Comparison of ENCODE assay signal across 8 cellular contexts in genomic region chr19:2722541-2723344, GRCh38. TPM values are rescaled to one million over a fixed set of nuclear protein-coding genes. Genes with fewer than 3 reads are reported as not detected.
DNase-seq lines count a peak whose midpoint lies in the region; ATAC-seq and TF ChIP-seq lines count a peak whose summit lies in the region.
"Had no signal": no experiment of that assay in that cellular context is flagged by ENCODE, and none has a peak within 500 bp of the region (broad histone marks: within the 10 kb centered on the region; RNA-seq: fewer than 3 reads in every experiment).

No MANE protein-coding gene starts in this region.

- peak overlapping the region in 2 of 4 donors; percentile 10 to 14 for H3K27ac ChIP-seq in transverse colon

- peak overlapping the region in 1 of 2 donors; percentile 49 for H3K4me3 Mint-ChIP-seq in effector memory CD8-positive, alpha-beta T cell

- peaks cover 0 to 4% of the 10 kb centered on the region in 2 donors for H3K4me1 Mint-ChIP-seq in effector memory CD8-positive, alpha-beta T cell (ENCODE audit: low read depth in 2 of 2)

- peaks cover 9 to 28% (median 19%) of the 10 kb centered on the region in 4 donors for H3K4me1 ChIP-seq in transverse colon

- no peak for TF ChIP-seq EP300 in transverse colon (IDR thresholded peaks at IDR 0.05; ENCODE audit: low read depth)

- intact Hi-C loops in left colon (cut with DNase I, micrococcal nuclease) (no loop called here), transverse colon (cut with DNase I; ENCODE audit: low total_unique reads) (no loop called here)

- H3K36me3 Mint-ChIP-seq in effector memory CD8-positive, alpha-beta T cell (ENCODE audit: insufficient read depth): no peaks in the 10 kb centered on the region

- DNase-seq in MG63: peak; percentile 89
- peak; percentile 29 for DNase-seq in brain pericyte (ENCODE audit: low read depth, low spot score)
- peak; percentile 39 to 45 for DNase-seq in left colon
- peak; percentile 35 for DNase-seq in transverse colon
- no peak for DNase-seq in HuH-7 (ENCODE audit: low spot score)
- DNase-seq in effector memory CD8-positive, alpha-beta T cell: no peak
- DNase-seq in Kasumi-1 (lab: John Stamatoyannopoulos, UW): no peak
- DNase-seq: NCI-H1092 treated with DMSO at 0.1 percent for 48 hours had no signal

- WGBS in transverse colon (ENCODE audit: low coverage in 1 of 2), 2 donors: 30% methylated on average over 28 of the region's 28 CpGs; no CpG with 5 or more reads in 1 of the 2 donors

- H3K27me3 ChIP-seq in MG63 (no peaks in the 10 kb centered on the region), transverse colon (peaks cover 91% of the 10 kb centered on the region)

- no peak overlapping the region for H3K27ac Mint-ChIP-seq in effector memory CD8-positive, alpha-beta T cell

- in situ Hi-C loops in transverse colon (cut with MboI; ENCODE audit: low pct_ligation_motif_present in 1 of 4, low pct_unique_long_range_greater_than_20kb in 1 of 4, low sequenced_read_pairs in 3 of 4): no loop called here

- peak; percentile 68 for ATAC-seq in left colon
- no peak for ATAC-seq in effector memory CD8-positive, alpha-beta T cell (replicated peaks)

- TF ChIP-seq POLR2A in transverse colon (IDR thresholded peaks at IDR 0.05): no peak

- no peaks in the 10 kb centered on the region for H3K36me3 ChIP-seq in MG63
- no peaks in the 10 kb centered on the region for H3K36me3 ChIP-seq in transverse colon

- no peak for TF ChIP-seq CTCF in transverse colon (IDR thresholded peaks at IDR 0.05)

- H3K9me3 ChIP-seq in MG63: no peaks in the 10 kb centered on the region
- H3K9me3 ChIP-seq in transverse colon: no peaks in the 10 kb centered on the region

- H3K27me3 Mint-ChIP-seq in effector memory CD8-positive, alpha-beta T cell: peaks cover 30 to 82% of the 10 kb centered on the region in 2 donors

- H3K9me3 Mint-ChIP-seq in effector memory CD8-positive, alpha-beta T cell: no peaks in the 10 kb centered on the region

- H3K4me3 ChIP-seq in MG63 (no peak overlapping the region), transverse colon (no peak overlapping the region)

RNA-seq across cellular contexts. Expression of gene DIRAS1, which starts 1.6 kb away (rescaled TPM):
- 8.9 and 11.6 TPM in 2 replicates for total RNA-seq in MG63 (2014; rRNA removed; shearing (Covaris generic); ENCODE audit: low replicate concordance)
- total RNA-seq in left colon (1 to 10 TPM in 1 of 2 donors, under 1 TPM in 1; 0.52 to 1.1 TPM), transverse colon (1 to 10 TPM in 1 of 4 donors, under 1 TPM in 2, not detected in 1; 0.41 to 1.4 (median 0.64) TPM)

RNA-seq across cellular contexts. Expression of gene SLC39A3, which starts 17.1 kb away (rescaled TPM):
- 36.4 and 42.7 TPM in 2 replicates for total RNA-seq in MG63 (2014; rRNA removed; shearing (Covaris generic); ENCODE audit: low replicate concordance)
- total RNA-seq in left colon (10 to 100 TPM; 21.6 to 24.9 TPM), transverse colon (10 to 100 TPM; 10.1 to 40.4 (median 24.7) TPM)

RNA-seq across cellular contexts. Expression of gene GNG7, which starts 20.2 kb away (rescaled TPM):
- 0.20 TPM in 1 of 2 replicates, not detected in the other for total RNA-seq in MG63 (2014; rRNA removed; shearing (Covaris generic); ENCODE audit: low replicate concordance)
- 1 to 10 TPM; 1.4 to 5.3 TPM for total RNA-seq in left colon
- total RNA-seq in transverse colon: 10 to 100 TPM in 1 of 4 donors, 1 to 10 TPM in 3; 1.6 to 13.1 (median 4.0) TPM

Comparison
In these comparisons a context has a peak if more than half of its experiments do, and no peak if none do; other contexts are left out.
1. DNase-seq: peak in MG63 (single experiment), brain pericyte (single experiment), left colon (2 of 2) and transverse colon (single experiment); none in HuH-7 (single experiment), effector memory CD8-positive, alpha-beta T cell (0 of 3) and Kasumi-1 (0 of 2).